25 cellular contexts compared by ENCODE assay signal in genomic region chr1:68493193-68493592, GRCh38. TPM values are rescaled to one million over a fixed set of nuclear protein-coding genes. Genes with fewer than 3 reads are reported as not detected.
"Had no signal": no experiment of that assay in that cellular context is flagged by ENCODE, and none has a peak within 500 bp of the region (broad histone marks: within the 10 kb centered on the region; RNA-seq: fewer than 3 reads in every experiment).

No MANE protein-coding gene starts in this region.

- H3K27ac ChIP-seq: epithelial cell of prostate, lower lobe of right lung, right atrium auricular region, suprapubic skin had no signal

- H3K27ac Mint-ChIP-seq: activated CD4-positive, alpha-beta memory T cell treated with anti-CD3 and anti-CD28 coated beads, Interleukin-2, amount 10 ng/mL, durations not matched to agents 7 days and 5 days; activated naive CD8-positive, alpha-beta T cell treated with anti-CD3 and anti-CD28 coated beads, Interleukin-2, amount 10 ng/mL, durations not matched to agents 7 days and 5 days; activated T-cell treated with anti-CD3 and anti-CD28 coated beads, Interleukin-2, amount 50 U/mL, for 24 hours; activated T-helper 2 cell treated with anti-CD3 and anti-CD28 coated beads, Interferon-gamma antibody, Interleukin-2, Interleukin-4, amounts not matched to agents 10 μg/mL and 5 μg/mL and 100 μg/mL, durations not matched to agents 14 hours and 24 hours and 36 hours; natural killer cell; progenitor cell of endocrine pancreas; stimulated activated naive CD8-positive, alpha-beta T cell treated with anti-CD3 and anti-CD28 coated beads, Interleukin-15, amount 100 ng/mL, for 72 hours had no signal

- H3K36me3 Mint-ChIP-seq: natural killer cell had no signal

- H3K9me3 ChIP-seq: lower lobe of right lung, right atrium auricular region, suprapubic skin had no signal

- H3K27me3 ChIP-seq: right atrium auricular region, suprapubic skin had no signal

- H3K4me3 ChIP-seq: lower lobe of right lung, right atrium auricular region, suprapubic skin had no signal

- ATAC-seq: lower lobe of right lung; natural killer cell; stimulated activated naive CD8-positive, alpha-beta T cell treated with anti-CD3 and anti-CD28 coated beads, Interleukin-15, amount 100 ng/mL, for 72 hours had no signal

- H3K36me3 ChIP-seq: lower lobe of right lung, right atrium auricular region, suprapubic skin had no signal

- H3K4me3 Mint-ChIP-seq: activated CD4-positive, alpha-beta memory T cell treated with anti-CD3 and anti-CD28 coated beads, Interleukin-2, amount 10 ng/mL, durations not matched to agents 7 days and 5 days; activated naive CD8-positive, alpha-beta T cell treated with anti-CD3 and anti-CD28 coated beads, Interleukin-2, amount 10 ng/mL, durations not matched to agents 7 days and 5 days; activated T-cell treated with anti-CD3 and anti-CD28 coated beads, Interleukin-2, amount 50 U/mL, for 24 hours; natural killer cell; stimulated activated naive CD8-positive, alpha-beta T cell treated with anti-CD3 and anti-CD28 coated beads, Interleukin-15, amount 100 ng/mL, for 72 hours had no signal

- H3K9me3 Mint-ChIP-seq: activated naive CD8-positive, alpha-beta T cell treated with anti-CD3 and anti-CD28 coated beads, Interleukin-2, amount 10 ng/mL, durations not matched to agents 7 days and 5 days; activated T-cell treated with anti-CD3 and anti-CD28 coated beads, Interleukin-2, amount 50 U/mL, for 24 hours; activated T-helper 2 cell treated with anti-CD3 and anti-CD28 coated beads, Interferon-gamma antibody, Interleukin-2, Interleukin-4, amounts not matched to agents 10 μg/mL and 5 μg/mL and 100 μg/mL, durations not matched to agents 14 hours and 24 hours and 36 hours; natural killer cell; stimulated activated naive CD8-positive, alpha-beta T cell treated with anti-CD3 and anti-CD28 coated beads, Interleukin-15, amount 100 ng/mL, for 72 hours had no signal

- DNase-seq: activated CD4-positive, alpha-beta memory T cell treated with anti-CD3 and anti-CD28 coated beads, Interleukin-2, amount 10 ng/mL, durations not matched to agents 7 days and 5 days; activated CD4-positive, alpha-beta T cell treated with anti-CD3 and anti-CD28 coated beads for 48 hours; activated CD4-positive, CD25-positive, alpha-beta regulatory T cell; activated naive CD4-positive, alpha-beta T cell treated with Interleukin-2 at 50 U/mL for 16 hours; activated naive CD8-positive, alpha-beta T cell treated with anti-CD3 and anti-CD28 coated beads, Interleukin-2, amount 10 ng/mL, durations not matched to agents 7 days and 5 days; activated T-cell treated with anti-CD3 and anti-CD28 coated beads, Interleukin-2, amount 50 U/mL, for 24 hours; amygdala; foreskin melanocyte; head of caudate nucleus; lower lobe of right lung; natural killer cell; nucleus accumbens; stimulated activated naive CD8-positive, alpha-beta T cell treated with anti-CD3 and anti-CD28 coated beads, Interleukin-15, amount 100 ng/mL, for 72 hours; T-helper 1 cell; T1000; trophoblast cell had no signal

RNA-seq across cellular contexts. Expression of gene DEPDC1, which starts 3.7 kb away (rescaled TPM):
- total RNA-seq: mesenteric fat pad, natural killer cell had no signal

RNA-seq across cellular contexts. Expression of gene RPE65, which starts 43.4 kb away (rescaled TPM):
- total RNA-seq: activated CD4-positive, alpha-beta memory T cell treated with anti-CD3 and anti-CD28 coated beads, Interleukin-2, amount 10 ng/mL, durations not matched to agents 7 days and 5 days; activated naive CD8-positive, alpha-beta T cell treated with anti-CD3 and anti-CD28 coated beads, Interleukin-2, amount 10 ng/mL, durations not matched to agents 7 days and 5 days; activated T-helper 2 cell treated with anti-CD3 and anti-CD28 coated beads, Interferon-gamma antibody, Interleukin-2, Interleukin-4, amounts not matched to agents 10 μg/mL and 5 μg/mL and 100 μg/mL, durations not matched to agents 14 hours and 24 hours and 36 hours; dermis microvascular lymphatic vessel endothelial cell; lower lobe of right lung; mesenteric fat pad; natural killer cell; progenitor cell of endocrine pancreas; skeletal muscle tissue; suprapubic skin had no signal
- polyA plus RNA-seq: keratinocyte had no signal
